16 cellular contexts compared by ENCODE assay signal in the genomic region with DNA sequence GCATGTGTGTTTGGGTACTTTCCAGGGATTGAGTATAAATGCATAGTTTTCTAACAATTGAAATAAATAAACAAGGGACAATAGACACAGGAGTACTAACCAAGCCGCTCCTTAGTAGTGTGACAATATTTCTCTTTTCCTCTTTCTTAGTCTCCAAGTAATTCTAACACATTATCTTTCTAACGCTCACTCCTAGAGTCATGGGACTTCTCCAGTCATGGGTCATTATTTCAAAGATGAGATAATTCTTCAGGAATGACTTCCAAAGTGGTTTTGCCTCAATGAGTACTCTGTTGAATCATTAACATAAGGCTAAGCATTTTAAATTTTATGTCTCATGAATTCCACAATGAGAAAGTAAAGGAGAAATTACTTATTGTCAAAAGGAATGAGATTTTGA.
A peak's percentile ranks its signal among the peaks of the same experiment; 100 is the strongest.
DNase-seq lines count a peak whose midpoint lies in the region; TF ChIP-seq lines count a peak whose summit lies in the region.
"Had no signal": no experiment of that assay in that cellular context is flagged by ENCODE, and none has a peak within 500 bp of the region (broad histone marks: within the 10 kb centered on the region; RNA-seq: fewer than 3 reads in every experiment).

No MANE protein-coding gene starts in this region.

- no peak overlapping the region for H4K8ac ChIP-seq in mesendoderm (ENCODE audit: low read depth, low read length)
- no peak overlapping the region for H4K8ac ChIP-seq in H9 (replicated peaks; ENCODE audit: insufficient read length, low read depth, low read length)

- DNase-seq in AG09309 (ENCODE audit: low read depth) (peak; percentile 53), LHCN-M2 (ENCODE audit: low read depth) (peak; percentile 95), choroid plexus epithelial cell (ENCODE audit: low read depth) (peak; percentile 85), mesendoderm (peak; percentile 11), Kasumi-1 (lab: John Stamatoyannopoulos, UW) (no peak), H9 (no peak)
- DNase-seq in stimulated activated CD4-positive, alpha-beta T cell treated with anti-CD3 and anti-CD28 coated beads, Interleukin-4, amount 100 ng/mL, for 1 hour, result no peak
- no peak for DNase-seq in effector CD4-positive, alpha-beta T cell
- DNase-seq: activated CD4-positive, CD25-positive, alpha-beta regulatory T cell treated with anti-CD3 and anti-CD28 coated beads, Interleukin-2, amount 50 U/mL, for 72 hours; activated T-cell treated with anti-CD3 and anti-CD28 coated beads, Interleukin-2, amount 50 U/mL, for 4 hours; NCI-H2029 treated with DMSO at 0.1 percent for 48 hours; psoas muscle; stimulated activated CD4-positive, alpha-beta T cell treated with anti-CD3 and anti-CD28 coated beads, Interleukin-1b, Interleukin-23, amount 100 ng/mL, for 48 hours; uterus had no signal

- no peak overlapping the region for H2AFZ ChIP-seq in H9 (ENCODE audit: low read length)

- WGBS in mesendoderm (ENCODE audit: extremely low coverage, insufficient coverage, low lambda C conversion rate), result no CpG with 5 or more reads among the region's 2 CpGs
- no CpG with 5 or more reads among the region's 2 CpGs for WGBS in H9 (ENCODE audit: extremely low coverage, insufficient read length, low lambda C conversion rate)

- no peaks in the 10 kb centered on the region for H3K27me3 ChIP-seq in mesendoderm (ENCODE audit: insufficient read depth, low read length, poor library complexity)
- no peaks in the 10 kb centered on the region for H3K27me3 ChIP-seq in H9 (ENCODE audit: insufficient read depth, low read length)
- H3K27me3 ChIP-seq: BLaER1 treated with 17β-estradiol and CSF1 and Interleukin-3, amounts not matched to agents 10 nM and 100 nM; uterus had no signal

- H3K27ac Mint-ChIP-seq in H9, result no peak overlapping the region

- H3K36me3 Mint-ChIP-seq in H9 (ENCODE audit: insufficient read depth in 1 of 3, low read depth in 3 of 3), result no peaks in the 10 kb centered on the region
- H3K36me3 Mint-ChIP-seq: brain had no signal

- no peak overlapping the region for H3K18ac ChIP-seq in mesendoderm (ENCODE audit: low read length)
- no peak overlapping the region for H3K18ac ChIP-seq in H9 (ENCODE audit: insufficient read length, low read depth, low read length)

- H2AK5ac ChIP-seq in mesendoderm (ENCODE audit: low read length) (no peak overlapping the region), H9 (ENCODE audit: insufficient read length, low read length) (no peak overlapping the region)

- no peaks in the 10 kb centered on the region for H3K36me3 ChIP-seq in mesendoderm (ENCODE audit: control insufficient read depth, insufficient read depth, low read length)
- H3K36me3 ChIP-seq: BLaER1 treated with 17β-estradiol and CSF1 and Interleukin-3, amounts not matched to agents 10 nM and 100 nM; uterus had no signal

- H2BK120ac ChIP-seq in mesendoderm (ENCODE audit: low read depth, low read length), result no peak overlapping the region
- no peak overlapping the region for H2BK120ac ChIP-seq in H9 (ENCODE audit: low read depth, low read length, poor library complexity, severe bottlenecking)

- H4K91ac ChIP-seq in H9 (ENCODE audit: insufficient read length, low read depth, low read length), result no peak overlapping the region

- no peaks in the 10 kb centered on the region for H3K9me3 ChIP-seq in H9 (ENCODE audit: control insufficient read depth, low read depth, low read length)
- H3K9me3 ChIP-seq: BLaER1 treated with 17β-estradiol and CSF1 and Interleukin-3, amounts not matched to agents 10 nM and 100 nM; psoas muscle; uterus had no signal

- H3K4me1 Mint-ChIP-seq in H9, result no peaks in the 10 kb centered on the region

- no peaks in the 10 kb centered on the region for H4K20me1 ChIP-seq in H9 (ENCODE audit: control insufficient read depth, insufficient read depth, insufficient read length)
- H4K20me1 ChIP-seq: BLaER1 treated with 17β-estradiol and CSF1 and Interleukin-3, amounts not matched to agents 10 nM and 100 nM had no signal

- no peaks in the 10 kb centered on the region for H3K79me1 ChIP-seq in mesendoderm (ENCODE audit: low read length)
- H3K79me1 ChIP-seq in H9 (ENCODE audit: insufficient read depth, low read depth, low read length, poor library complexity, severe bottlenecking), result no peaks in the 10 kb centered on the region

- H3K56ac ChIP-seq in mesendoderm (ENCODE audit: low read length) (no peak overlapping the region), H9 (ENCODE audit: insufficient read length, low read depth, low read length) (no peak overlapping the region)

- H3K27ac ChIP-seq in mesendoderm (ENCODE audit: low read depth, low read length), result no peak overlapping the region
- H3K27ac ChIP-seq in H9 (ENCODE audit: insufficient read length, low read depth, low read length), result no peak overlapping the region
- H3K27ac ChIP-seq: BLaER1 treated with 17β-estradiol and CSF1 and Interleukin-3, amounts not matched to agents 10 nM and 100 nM; psoas muscle; uterus had no signal

- no peak overlapping the region for H2BK20ac ChIP-seq in H9 (ENCODE audit: low read depth, low read length, poor library complexity, severe bottlenecking)

- no peak overlapping the region for H3T11ph ChIP-seq in H9 (ENCODE audit: low read length)

- no peak overlapping the region for H2BK12ac ChIP-seq in H9 (ENCODE audit: insufficient read length, low read depth, low read length)

- no peak overlapping the region for H2BK5ac ChIP-seq in mesendoderm (ENCODE audit: low read length)
- H2BK5ac ChIP-seq in H9 (ENCODE audit: insufficient read length, low read length), result no peak overlapping the region

- no peak overlapping the region for H3K4ac ChIP-seq in mesendoderm (ENCODE audit: low read depth, low read length)
- no peak overlapping the region for H3K4ac ChIP-seq in H9 (ENCODE audit: low read depth, low read length)

- H3K27me3 Mint-ChIP-seq in H9 (ENCODE audit: low read depth), result no peaks in the 10 kb centered on the region

- H3K79me2 ChIP-seq in mesendoderm (ENCODE audit: control insufficient read depth, insufficient read depth, low read length) (no peaks in the 10 kb centered on the region), H9 (ENCODE audit: insufficient read depth, low read length) (no peaks in the 10 kb centered on the region)

- no peaks in the 10 kb centered on the region for H3K23me2 ChIP-seq in H9 (ENCODE audit: insufficient read length, low read depth, low read length, poor library complexity, severe bottlenecking)

- H3K4me1 ChIP-seq in mesendoderm (ENCODE audit: control insufficient read depth, low read depth, low read length) (no peaks in the 10 kb centered on the region), H9 (ENCODE audit: insufficient read depth, low read length) (no peaks in the 10 kb centered on the region)
- H3K4me1 ChIP-seq: BLaER1 treated with 17β-estradiol and CSF1 and Interleukin-3, amounts not matched to agents 10 nM and 100 nM; uterus had no signal

- no peak overlapping the region for H2BK15ac ChIP-seq in mesendoderm (replicated peaks; ENCODE audit: low read depth)
- no peak overlapping the region for H2BK15ac ChIP-seq in H9 (ENCODE audit: low read depth, low read length)

- H3K4me2 ChIP-seq in mesendoderm (ENCODE audit: low read length), result no peak overlapping the region
- no peak overlapping the region for H3K4me2 ChIP-seq in H9 (ENCODE audit: insufficient read depth, insufficient read length, low read length)
- H3K4me2 ChIP-seq: BLaER1 treated with 17β-estradiol and CSF1 and Interleukin-3, amounts not matched to agents 10 nM and 100 nM had no signal

- H3K9ac ChIP-seq in mesendoderm (ENCODE audit: low read length) (no peak overlapping the region), H9 (ENCODE audit: extremely low read depth, insufficient read length, low read length) (no peak overlapping the region)
- H3K9ac ChIP-seq: BLaER1 treated with 17β-estradiol and CSF1 and Interleukin-3, amounts not matched to agents 10 nM and 100 nM had no signal

- no peak overlapping the region for H3K4me3 Mint-ChIP-seq in H9
- H3K4me3 Mint-ChIP-seq: activated T-cell treated with anti-CD3 and anti-CD28 coated beads, Interleukin-2, amount 50 U/mL, for 4 hours; brain had no signal

- H3K23ac ChIP-seq in mesendoderm (ENCODE audit: low read length) (no peak overlapping the region), H9 (ENCODE audit: insufficient read length, low read depth, low read length) (no peak overlapping the region)

- no peak overlapping the region for H3K14ac ChIP-seq in H9 (ENCODE audit: insufficient read depth, low read length)

- TF ChIP-seq CTCF in AG09309 (IDR thresholded peaks at IDR 0.05; ENCODE audit: control insufficient read depth, insufficient read depth, low read depth, low read length, missing control alignments), result no peak
- no peak for TF ChIP-seq CTCF in choroid plexus epithelial cell (conservative IDR thresholded peaks at IDR 0.05; ENCODE audit: low read depth, low read length)
- TF ChIP-seq CTCF in H9 (conservative IDR thresholded peaks at IDR 0.05), result no peak

- H3K9me3 Mint-ChIP-seq in H9, result no peaks in the 10 kb centered on the region; a peak in 1 of 5 replicates
- H3K9me3 Mint-ChIP-seq: brain had no signal

- H3K4me3 ChIP-seq in AG09309 (ENCODE audit: control insufficient read depth, low read depth, low read length) (no peak overlapping the region), choroid plexus epithelial cell (ENCODE audit: low read depth, low read length) (no peak overlapping the region), mesendoderm (ENCODE audit: low read length) (no peak overlapping the region)
- H3K4me3 ChIP-seq: BLaER1 treated with 17β-estradiol and CSF1 and Interleukin-3, amounts not matched to agents 10 nM and 100 nM; psoas muscle; uterus had no signal

- no peak overlapping the region for H4K5ac ChIP-seq in mesendoderm (ENCODE audit: low read length)
- no peak overlapping the region for H4K5ac ChIP-seq in H9 (ENCODE audit: insufficient read length, low read depth, low read length)

Comparison
In these comparisons a context has a peak if more than half of its experiments do, and no peak if none do; other contexts are left out.
1. DNase-seq: peak in AG09309 (single experiment), LHCN-M2 (single experiment), choroid plexus epithelial cell (single experiment) and mesendoderm (single experiment); none in stimulated activated CD4-positive, alpha-beta T cell treated with anti-CD3 and anti-CD28 coated beads, Interleukin-4, amount 100 ng/mL, for 1 hour (single experiment), Kasumi-1 (0 of 2), H9 (single experiment) and effector CD4-positive, alpha-beta T cell (single experiment).